ENCODE assay signal across 10 cellular contexts in genomic region chr10:14740684-14741247, GRCh38. TPM values are rescaled to one million over a fixed set of nuclear protein-coding genes. Genes with fewer than 3 reads are reported as not detected.
DNase-seq lines count a peak whose midpoint lies in the region; ATAC-seq and TF ChIP-seq lines count a peak whose summit lies in the region.
"Had no signal": no experiment of that assay in that cellular context is flagged by ENCODE, and none has a peak within 500 bp of the region (broad histone marks: within the 10 kb centered on the region; RNA-seq: fewer than 3 reads in every experiment).

No MANE protein-coding gene starts in this region.

- intact Hi-C loops in CD8-positive, alpha-beta T cell (cut with DNase I, micrococcal nuclease): no loop called here

- CTCF ChIA-PET in CD8-positive, alpha-beta T cell (lab: Charles Lee): no interaction called here

- no peak overlapping the region for H3K4me3 Mint-ChIP-seq in CD8-positive, alpha-beta T cell

- peaks cover 23% of the 10 kb centered on the region for H3K4me1 Mint-ChIP-seq in CD8-positive, alpha-beta T cell (ENCODE audit: low read depth)

- H3K36me3 Mint-ChIP-seq in CD8-positive, alpha-beta T cell: no peaks in the 10 kb centered on the region

- H3K4me1 ChIP-seq in CD8-positive, alpha-beta T cell (ENCODE audit: insufficient read depth, low read length): peaks cover 9% of the 10 kb centered on the region
- peaks cover 0 to 15% (median 5%) of the 10 kb centered on the region in 4 donors for H3K4me1 ChIP-seq in Peyer's patch

- no peak overlapping the region for H3K4me3 ChIP-seq in CD8-positive, alpha-beta T cell (ENCODE audit: low read depth, low read length)
- H3K4me3 ChIP-seq in Peyer's patch: no peak overlapping the region

- H3K9me3 ChIP-seq in CD8-positive, alpha-beta T cell (ENCODE audit: low read length): no peaks in the 10 kb centered on the region
- H3K9me3 ChIP-seq in Peyer's patch: no peaks in the 10 kb centered on the region

- TF ChIP-seq CTCF in CD8-positive, alpha-beta T cell (IDR thresholded peaks at IDR 0.05): no peak
- TF ChIP-seq CTCF in Peyer's patch (IDR thresholded peaks at IDR 0.05): no peak

- H3K9me3 Mint-ChIP-seq in CD8-positive, alpha-beta T cell: no peaks in the 10 kb centered on the region

- no peak for ATAC-seq in CD8-positive, alpha-beta T cell
- ATAC-seq in GM21723 (IDR thresholded peaks at IDR 0.05; ENCODE audit: unreplicated experiment) (peak; percentile 64), HG03097 (IDR thresholded peaks at IDR 0.05; ENCODE audit: low FRiP score, unreplicated experiment) (no peak)

- no peaks in the 10 kb centered on the region for H3K27me3 ChIP-seq in CD8-positive, alpha-beta T cell (ENCODE audit: insufficient read depth, low read length)
- H3K27me3 ChIP-seq in Peyer's patch: no peaks in the 10 kb centered on the region

- no peak for DNase-seq in CD8-positive, alpha-beta T cell
- DNase-seq in Peyer's patch (peak in 2 of 3 donors; percentile 52 to 55), medulla oblongata (ENCODE audit: extremely low spot score) (peak; percentile 41), UCSD-AML1 (lab: John Stamatoyannopoulos, UW; ENCODE audit: unreplicated experiment) (no peak), GF-D8 (lab: John Stamatoyannopoulos, UW) (no peak), NCI-H146 treated with DMSO at 0.1 percent for 48 hours (lab: John Stamatoyannopoulos, UW; ENCODE audit: unreplicated experiment) (no peak)
- DNase-seq: KG1; stimulated activated CD4-positive, alpha-beta T cell treated with anti-CD3 and anti-CD28 coated beads, Interleukin-4, amount 100 ng/mL, for 1 hour had no signal

- H3K27me3 Mint-ChIP-seq in CD8-positive, alpha-beta T cell (ENCODE audit: low read depth): no peaks in the 10 kb centered on the region

- H3K36me3 ChIP-seq in CD8-positive, alpha-beta T cell (ENCODE audit: insufficient read depth, low read length): no peaks in the 10 kb centered on the region
- no peaks in the 10 kb centered on the region for H3K36me3 ChIP-seq in Peyer's patch

- H3K27ac ChIP-seq in CD8-positive, alpha-beta T cell (ENCODE audit: low read depth, low read length): no peak overlapping the region
- H3K27ac ChIP-seq in Peyer's patch: peak overlapping the region in 3 of 4 donors; percentile 11 to 80 (median 76)

- H3K27ac Mint-ChIP-seq in CD8-positive, alpha-beta T cell: peak overlapping the region; percentile 8

- POLR2A ChIA-PET in CD8-positive, alpha-beta T cell (lab: Charles Lee): no interaction called here

- TF ChIP-seq POLR2A in Peyer's patch (IDR thresholded peaks at IDR 0.05): no peak

RNA-seq across cellular contexts. Expression of gene FAM107B, which starts 33.9 kb away (rescaled TPM):
- total RNA-seq in CD8-positive, alpha-beta T cell: 100 to 1,000 TPM; 271 to 274 TPM
- total RNA-seq in Peyer's patch: 10 to 100 TPM; 36.6 to 89.1 (median 39.6) TPM

Comparison
In these comparisons a context has a peak if more than half of its experiments do, and no peak if none do; other contexts are left out.
1. DNase-seq: peak in Peyer's patch (2 of 3) and medulla oblongata (single experiment); none in CD8-positive, alpha-beta T cell (0 of 7), UCSD-AML1 (single experiment), GF-D8 (single experiment) and NCI-H146 treated with DMSO at 0.1 percent for 48 hours (single experiment).